In the genomic region with DNA sequence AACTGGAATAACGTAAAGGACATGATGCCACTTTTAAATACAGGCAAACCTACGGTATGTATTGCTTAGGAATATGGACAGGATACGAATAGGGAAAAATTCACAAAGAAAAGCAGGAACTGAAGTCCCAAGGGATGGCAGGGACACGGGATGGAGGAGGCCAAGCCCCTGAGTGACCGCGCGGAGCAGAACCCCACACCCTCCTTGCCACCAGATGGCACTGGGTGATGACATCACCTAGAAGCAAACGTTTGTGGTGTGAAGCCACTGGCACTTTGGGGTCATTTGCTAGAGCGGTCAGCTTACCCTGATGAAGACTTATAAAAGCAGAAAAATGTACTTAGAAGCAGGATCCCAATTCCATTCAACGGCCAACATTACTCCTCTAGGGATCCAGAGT, we compare ENCODE assay signal across 23 cellular contexts. TPM values are rescaled to one million over a fixed set of nuclear protein-coding genes. Genes with fewer than 3 reads are reported as not detected.
DNase-seq lines count a peak whose midpoint lies in the region; ATAC-seq and TF ChIP-seq lines count a peak whose summit lies in the region.
"Had no signal": no experiment of that assay in that cellular context is flagged by ENCODE, and none has a peak within 500 bp of the region (broad histone marks: within the 10 kb centered on the region; RNA-seq: fewer than 3 reads in every experiment).

No MANE protein-coding gene starts in this region.

- H4K20me1 ChIP-seq in IMR-90 (ENCODE audit: insufficient read depth, low read length) = peaks cover 8% of the 10 kb centered on the region; the same call in 1 of the 2 replicates

- H3K27me3 ChIP-seq in IMR-90 (ENCODE audit: control insufficient read depth, insufficient read depth, low read length) = no peaks in the 10 kb centered on the region
- no peaks in the 10 kb centered on the region for H3K27me3 ChIP-seq in dorsolateral prefrontal cortex
- no peaks in the 10 kb centered on the region for H3K27me3 ChIP-seq in ascending aorta
- no peaks in the 10 kb centered on the region for H3K27me3 ChIP-seq in heart right ventricle
- H3K27me3 ChIP-seq: upper lobe of right lung had no signal

- H3K9me3 ChIP-seq in IMR-90 (ENCODE audit: control insufficient read depth, insufficient read depth, low read length) (no peaks in the 10 kb centered on the region), ascending aorta (no peaks in the 10 kb centered on the region), heart right ventricle (no peaks in the 10 kb centered on the region)
- H3K9me3 ChIP-seq: upper lobe of right lung had no signal

- TF ChIP-seq RAD21 in IMR-90 (IDR thresholded peaks at IDR 0.05; ENCODE audit: low read length) = no peak

- DNase-seq in D341Med (ENCODE audit: low spot score) (peak; percentile 34), IMR-90 (no peak), dorsolateral prefrontal cortex (peak in 2 of 10 donors; percentile 33 to 55), myocyte (ENCODE audit: low read depth) (peak; percentile 24), ascending aorta (ENCODE audit: low spot score in 2 of 2) (no peak), heart right ventricle (no peak)
- DNase-seq: activated CD4-positive, alpha-beta T cell treated with anti-CD3 and anti-CD28 coated beads, Interleukin-2, amount 10 ng/mL, durations not matched to agents 24 days and 14 days; activated effector memory CD4-positive, alpha-beta T cell treated with Interleukin-2 at 50 U/mL for 16 hours; activated T-cell treated with anti-CD3 and anti-CD28 coated beads, Interleukin-2, amount 50 U/mL, for 1 hour; effector CD8-positive, alpha-beta T cell; GOT3; NCI-H1436; NCI-H345; small intestine; stimulated activated naive CD4-positive, alpha-beta T cell; SW 1271; T-helper 9 cell; upper lobe of right lung had no signal

- H4K5ac ChIP-seq in IMR-90 (ENCODE audit: low read depth, low read length) = no peak overlapping the region

- no peak overlapping the region for H4K8ac ChIP-seq in IMR-90 (ENCODE audit: low read depth in 2 of 2, low read length in 2 of 2)

- H3K56ac ChIP-seq in IMR-90 (ENCODE audit: extremely low read depth, insufficient read depth, low read length) = peak overlapping the region; percentile 1; the same call in 1 of the 2 replicates

- H3K4me3 ChIP-seq in IMR-90 (ENCODE audit: insufficient read depth, low read depth, low read length) (no peak overlapping the region), dorsolateral prefrontal cortex (no peak overlapping the region), ascending aorta (no peak overlapping the region), heart right ventricle (no peak overlapping the region)
- H3K4me3 ChIP-seq: upper lobe of right lung had no signal

- H3K36me3 ChIP-seq in IMR-90 (ENCODE audit: control insufficient read depth, insufficient read depth, low read length) (peaks cover 64% of the 10 kb centered on the region), ascending aorta (peaks cover 74 to 89% of the 10 kb centered on the region in 2 donors), heart right ventricle (peaks cover 0 to 100% (median 38%) of the 10 kb centered on the region in 9 donors)

- no peak overlapping the region for H4K91ac ChIP-seq in IMR-90 (ENCODE audit: insufficient read depth, low read depth, low read length)

- peaks cover 7% of the 10 kb centered on the region; the same call in 1 of the 2 replicates for H3K9me1 ChIP-seq in IMR-90 (ENCODE audit: insufficient read depth, low read length)

- no peak overlapping the region for H2BK15ac ChIP-seq in IMR-90 (ENCODE audit: low read depth, low read length)

- H3K79me1 ChIP-seq in IMR-90 (ENCODE audit: low read depth in 1 of 2, low read length in 2 of 2) = peaks cover 3 to 16% of the 10 kb centered on the region in 2 experiments; a peak in 3 of 4 replicates

- no peak overlapping the region for H3K4me2 ChIP-seq in IMR-90 (ENCODE audit: low read depth, low read length)

- BruUV-seq in IMR-90 (replicated peaks; lab: Mats Ljungman, UMichigan) = no TSS peak

- H2BK120ac ChIP-seq in IMR-90 (ENCODE audit: low read depth, low read length) = no peak overlapping the region

- H3K14ac ChIP-seq in IMR-90 (replicated peaks; ENCODE audit: low read depth, low read length) = no peak overlapping the region

- in situ Hi-C loops in IMR-90 (cut with MboI; ENCODE audit: low sequenced_read_pairs) = no loop called here

- CTCF ChIA-PET in IMR-90 (lab: Yijun Ruan, JAX) = no interaction called here

- no peak overlapping the region for H3K9ac ChIP-seq in IMR-90 (ENCODE audit: low read depth, low read length)

- no peak overlapping the region for H2AK5ac ChIP-seq in IMR-90 (ENCODE audit: low read depth, low read length)

- H2BK20ac ChIP-seq in IMR-90 (ENCODE audit: low read depth, low read length) = no peak overlapping the region

- no peak overlapping the region for H3K23ac ChIP-seq in IMR-90 (ENCODE audit: low read depth, low read length)

- TF ChIP-seq CTCF in IMR-90 (conservative IDR thresholded peaks at IDR 0.05; ENCODE audit: low read depth, low read length) = no peak
- peak in 33 of 56 donors; percentile 10 to 67 (median 37) for TF ChIP-seq CTCF in dorsolateral prefrontal cortex (IDR thresholded peaks at IDR 0.05 in 54 of 56, conservative IDR thresholded peaks at IDR 0.05 in 2 of 56; ENCODE audit: low read depth in 1 of 56, partially characterized antibody in 56 of 56)
- TF ChIP-seq CTCF in ascending aorta (IDR thresholded peaks at IDR 0.05) = no peak
- no peak for TF ChIP-seq CTCF in heart right ventricle (IDR thresholded peaks at IDR 0.05)

- no peak for TF ChIP-seq POLR2A in IMR-90 (IDR thresholded peaks at IDR 0.05; ENCODE audit: low read depth, low read length)

- no peak overlapping the region for H2BK5ac ChIP-seq in IMR-90 (ENCODE audit: low read depth, low read length, poor library complexity, severe bottlenecking)

- WGBS in IMR-90 (ENCODE audit: extremely low coverage in 2 of 2, insufficient read length in 1 of 2), 2 experiments = 57% methylated on average over 2 of the region's 10 CpGs; no CpG with 5 or more reads in 1 of the 2 experiments
- WGBS in heart right ventricle, 2 donors = 70 to 77% methylated on average over 10 of the region's 10 CpGs

- intact Hi-C loops in IMR-90 (cut with micrococcal nuclease) = no loop called here
- intact Hi-C loops in dorsolateral prefrontal cortex (cut with DNase I) = no loop called here
- intact Hi-C loops in ascending aorta (cut with DNase I) = no loop called here
- intact Hi-C loops in heart right ventricle (cut with DNase I) = no loop called here

- peak overlapping the region; percentile 37 for H2AK9ac ChIP-seq in IMR-90 (replicated peaks; ENCODE audit: low read depth, low read length, poor library complexity)

- H3K27ac ChIP-seq in IMR-90 (ENCODE audit: insufficient read depth, low read length) (no peak overlapping the region), dorsolateral prefrontal cortex (peak overlapping the region in 4 of 59 donors; percentile 13 to 23 (median 21)), ascending aorta (no peak overlapping the region), heart right ventricle (no peak overlapping the region)
- H3K27ac ChIP-seq: epithelial cell of prostate, upper lobe of right lung had no signal

- H3K18ac ChIP-seq in IMR-90 (ENCODE audit: low read depth, low read length) = no peak overlapping the region

- H3K4ac ChIP-seq in IMR-90 (ENCODE audit: low read depth, low read length) = no peak overlapping the region

- no peak for ATAC-seq in IMR-90 (ENCODE audit: low read depth)
- no peak for ATAC-seq in HG03095 (IDR thresholded peaks at IDR 0.05; ENCODE audit: unreplicated experiment)
- ATAC-seq in heart right ventricle = no peak
- no peak for ATAC-seq in GM19452 (IDR thresholded peaks at IDR 0.05; ENCODE audit: unreplicated experiment)
- ATAC-seq: activated naive CD4-positive, alpha-beta T cell treated with anti-CD3 and anti-CD28 coated beads, Interleukin-2, amount 50 U/mL, for 72 hours; naive thymus-derived CD8-positive, alpha-beta T cell had no signal

- POLR2A ChIA-PET in IMR-90 (lab: Charles Lee; ENCODE audit: unreplicated experiment) = no interaction called here

- no peak overlapping the region for H2AFZ ChIP-seq in IMR-90 (replicated peaks; ENCODE audit: low read length, poor library complexity)

- dilution Hi-C loops in IMR-90 (cut with HindIII; ENCODE audit: low sequenced_read_pairs, unreplicated experiment) = no loop called here

- 0 out of 2 replicates have a peak, but pooled peaks cover 2% of the 10 kb centered on the region for H3K4me1 ChIP-seq in IMR-90 (ENCODE audit: control insufficient read depth, insufficient read depth, low read length)
- no peaks in the 10 kb centered on the region for H3K4me1 ChIP-seq in ascending aorta
- no peaks in the 10 kb centered on the region for H3K4me1 ChIP-seq in heart right ventricle
- H3K4me1 ChIP-seq: upper lobe of right lung had no signal

TF ChIP-seq in IMR-90, 13 proteins besides CTCF, POLR2A, EP300 and RAD21:
- TF ChIP-seq MAZ (IDR thresholded peaks at IDR 0.05; ENCODE audit: borderline replicate concordance, low read depth, low read length) (no peak), MXI1 (IDR thresholded peaks at IDR 0.05; ENCODE audit: borderline replicate concordance, low read depth, low read length) (no peak)

RNA-seq across cellular contexts. Expression of a gene that starts 9.4 kb away (rescaled TPM):
- total RNA-seq in IMR-90 (2012; rRNA removed) = 9.1 and 10.8 TPM in 2 replicates
- 12.7 and 14.2 TPM in 2 replicates for polyA plus RNA-seq in IMR-90 (2012; rRNA removed)
- polyA plus RNA-seq in IMR-90 (2012; cell fraction: cytosol; rRNA removed) = 11.3 and 11.8 TPM in 2 replicates
- polyA plus RNA-seq in IMR-90 (2012; cell fraction: nucleus; rRNA removed; ENCODE audit: low replicate concordance) = 24.7 and 49.4 TPM in 2 replicates
- total RNA-seq in dorsolateral prefrontal cortex = 10 to 100 TPM; 11.3 to 26.5 (median 16.9) TPM
- 19.4 and 20.0 TPM in 2 replicates for total RNA-seq in myocyte
- 16.2 TPM for polyA plus RNA-seq in myocyte (2012)
- total RNA-seq in ascending aorta = 19.6 TPM
- total RNA-seq in heart right ventricle = 10 to 100 TPM in 1 of 10 donors, 1 to 10 TPM in 9; 4.2 to 13.3 (median 5.9) TPM
- polyA plus RNA-seq in heart right ventricle = 1 to 10 TPM; 3.7 to 9.3 TPM

RNA-seq across cellular contexts. Expression of a gene that starts 13.9 kb away (rescaled TPM):
- total RNA-seq in IMR-90 (2012; rRNA removed) (2.5 and 4.2 TPM in 2 replicates), dorsolateral prefrontal cortex (10 to 100 TPM; 19.5 to 37.7 (median 28.0) TPM), myocyte (1.8 and 2.5 TPM in 2 replicates), ascending aorta (2.1 TPM), heart right ventricle (1 to 10 TPM; 3.2 to 4.9 (median 3.9) TPM)
- polyA plus RNA-seq in IMR-90 (2012; rRNA removed) (2.5 and 2.8 TPM in 2 replicates), heart right ventricle (1 to 10 TPM; 1.3 to 1.5 TPM)
- 1.6 and 2.2 TPM in 2 replicates for polyA plus RNA-seq in IMR-90 (2012; cell fraction: cytosol; rRNA removed)
- polyA plus RNA-seq in IMR-90 (2012; cell fraction: nucleus; rRNA removed; ENCODE audit: low replicate concordance) = 0.62 and 0.73 TPM in 2 replicates
- polyA plus RNA-seq in myocyte (2012) = 2.3 TPM

Comparison
In these comparisons a context has a peak if more than half of its experiments do, and no peak if none do; other contexts are left out.
1. DNase-seq: peak in D341Med (single experiment) and myocyte (single experiment); none in IMR-90 (single experiment), ascending aorta (0 of 2) and heart right ventricle (0 of 2).
2. CTCF ChIP-seq: peak in dorsolateral prefrontal cortex (33 of 56); none in IMR-90 (single experiment), ascending aorta (0 of 3) and heart right ventricle (0 of 9).